8 cellular contexts compared by ENCODE assay signal in the genomic region with DNA sequence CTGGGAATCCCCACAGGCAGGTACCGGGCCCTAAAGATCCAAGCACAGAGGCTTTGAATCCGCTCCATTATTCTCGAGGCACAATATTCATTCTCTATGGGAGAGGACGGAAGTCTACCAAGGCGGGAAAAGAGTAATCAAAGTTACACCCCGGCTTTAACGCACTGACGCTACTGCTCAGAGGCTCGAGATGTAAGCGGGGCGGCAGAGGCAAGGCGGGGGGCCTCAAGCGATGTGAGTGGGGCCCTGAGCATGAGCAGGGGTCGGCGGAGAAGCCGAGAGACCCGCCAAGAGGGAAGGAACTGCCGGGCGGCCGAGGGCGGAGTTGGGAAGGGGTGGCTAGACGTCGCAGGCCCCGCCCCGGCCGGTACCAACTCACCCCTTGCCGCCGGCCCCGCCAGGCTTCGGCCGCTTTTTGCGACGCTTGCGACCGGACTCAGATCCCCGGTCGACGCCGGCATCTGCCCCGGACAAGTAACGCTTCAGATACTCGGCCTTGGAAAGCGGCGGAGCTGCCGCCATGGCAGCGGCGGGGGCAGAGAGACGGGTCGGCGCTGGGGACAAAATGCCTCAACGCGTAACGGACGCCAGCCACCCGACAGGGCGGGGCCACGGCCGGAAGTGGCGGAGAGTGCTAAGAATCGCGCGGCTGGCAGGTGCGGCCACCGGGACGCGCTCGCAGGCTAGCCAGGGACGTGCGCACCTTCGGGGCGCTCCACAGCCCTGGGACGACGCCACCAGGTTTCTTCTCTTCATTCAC. TPM values are rescaled to one million over a fixed set of nuclear protein-coding genes. Genes with fewer than 3 reads are reported as not detected.
DNase-seq lines count a peak whose midpoint lies in the region; ATAC-seq and TF ChIP-seq lines count a peak whose summit lies in the region.

A gene with protein sequence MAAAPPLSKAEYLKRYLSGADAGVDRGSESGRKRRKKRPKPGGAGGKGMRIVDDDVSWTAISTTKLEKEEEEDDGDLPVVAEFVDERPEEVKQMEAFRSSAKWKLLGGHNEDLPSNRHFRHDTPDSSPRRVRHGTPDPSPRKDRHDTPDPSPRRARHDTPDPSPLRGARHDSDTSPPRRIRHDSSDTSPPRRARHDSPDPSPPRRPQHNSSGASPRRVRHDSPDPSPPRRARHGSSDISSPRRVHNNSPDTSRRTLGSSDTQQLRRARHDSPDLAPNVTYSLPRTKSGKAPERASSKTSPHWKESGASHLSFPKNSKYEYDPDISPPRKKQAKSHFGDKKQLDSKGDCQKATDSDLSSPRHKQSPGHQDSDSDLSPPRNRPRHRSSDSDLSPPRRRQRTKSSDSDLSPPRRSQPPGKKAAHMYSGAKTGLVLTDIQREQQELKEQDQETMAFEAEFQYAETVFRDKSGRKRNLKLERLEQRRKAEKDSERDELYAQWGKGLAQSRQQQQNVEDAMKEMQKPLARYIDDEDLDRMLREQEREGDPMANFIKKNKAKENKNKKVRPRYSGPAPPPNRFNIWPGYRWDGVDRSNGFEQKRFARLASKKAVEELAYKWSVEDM (minus strand): TSS at position 545 of the 760 bp plus-strand sequence. CDS start 23 bp downstream, at position 522.

- H3K36me3 ChIP-seq in kidney epithelial cell (ENCODE audit: control insufficient read depth, insufficient read depth, low read length), result no peaks in the 10 kb centered on the region

- ATAC-seq in GM19023 (IDR thresholded peaks at IDR 0.05; ENCODE audit: unreplicated experiment) (peak; percentile 89), HG03196 (IDR thresholded peaks at IDR 0.05; ENCODE audit: unreplicated experiment) (peak; percentile 72)

- H3K27me3 ChIP-seq in kidney epithelial cell (ENCODE audit: control insufficient read depth, insufficient read depth, low read length), result no peaks in the 10 kb centered on the region

- H3K4me3 ChIP-seq in kidney epithelial cell (ENCODE audit: low read depth, low read length), result peak within 1 kb of the TSS; percentile 90

- peak; percentile 40 for DNase-seq in AG09319 (ENCODE audit: extremely low read depth, low read depth)
- peak; percentile 90 for DNase-seq in NCI-H510A (lab: John Stamatoyannopoulos, UW)
- peak; percentile 87 for DNase-seq in activated CD4-positive, alpha-beta T cell treated with anti-CD3 and anti-CD28 coated beads for 1 hour
- DNase-seq in cerebellum (ENCODE audit: low spot score), result peak; percentile 91
- DNase-seq in kidney epithelial cell (ENCODE audit: low read depth), result peak; percentile 31
- DNase-seq in stimulated activated CD4-positive, alpha-beta T cell treated with anti-CD3 and anti-CD28 coated beads, Interleukin-1b, Interleukin-23, amount 100 ng/mL, for 1 hour (ENCODE audit: low read depth in 2 of 2), result peak; percentile 75 to 95

- TF ChIP-seq CTCF in AG09319 (IDR thresholded peaks at IDR 0.05; ENCODE audit: low read depth, low read length) (no peak), kidney epithelial cell (IDR thresholded peaks at IDR 0.05; ENCODE audit: insufficient read depth, low read length, poor library complexity, severe bottlenecking) (no peak)

RNA-seq across cellular contexts. Expression of the gene that starts here (rescaled TPM):
- total RNA-seq in cerebellum (11.3 TPM), kidney epithelial cell (11.4 and 12.1 TPM in 2 replicates)

Comparison
In these comparisons a context has a peak if more than half of its experiments do, and no peak if none do; other contexts are left out.
1. Peak in every context shown above with its lines: DNase-seq, ATAC-seq and H3K4me3 ChIP-seq.
2. DNase-seq: peak in every context shown above with its lines; median percentile 91 in cerebellum; 90 in NCI-H510A; 87 in activated CD4-positive, alpha-beta T cell treated with anti-CD3 and anti-CD28 coated beads for 1 hour; 85 in stimulated activated CD4-positive, alpha-beta T cell treated with anti-CD3 and anti-CD28 coated beads, Interleukin-1b, Interleukin-23, amount 100 ng/mL, for 1 hour; 40 in AG09319; 31 in kidney epithelial cell.